ENCODE assay signal across 20 cellular contexts in genomic region chr9:110202232-110202631, GRCh38. TPM values are rescaled to one million over a fixed set of nuclear protein-coding genes. Genes with fewer than 3 reads are reported as not detected.
DNase-seq lines count a peak whose midpoint lies in the region; ATAC-seq and TF ChIP-seq lines count a peak whose summit lies in the region.
"Had no signal": no experiment of that assay in that cellular context is flagged by ENCODE, and none has a peak within 500 bp of the region (broad histone marks: within the 10 kb centered on the region; RNA-seq: fewer than 3 reads in every experiment).

No MANE protein-coding gene starts in this region.

- 94% methylated on average over 4 of the region's 6 CpGs for WGBS in right lobe of liver (ENCODE audit: insufficient coverage, low coverage, low lambda C conversion rate, missing lambda C conversion rate)

- H3K4me3 ChIP-seq in colonic mucosa (no peak overlapping the region), muscle layer of duodenum (ENCODE audit: low read depth in 1 of 2, low read length in 2 of 2) (no peak overlapping the region), right lobe of liver (no peak overlapping the region)
- H3K4me3 ChIP-seq: BLaER1, GM23248 had no signal

- no peaks in the 10 kb centered on the region for H3K36me3 ChIP-seq in colonic mucosa
- H3K36me3 ChIP-seq in muscle layer of duodenum (ENCODE audit: control insufficient read depth in 1 of 2, insufficient read depth in 2 of 2, low read length in 2 of 2): no peaks in the 10 kb centered on the region
- no peaks in the 10 kb centered on the region for H3K36me3 ChIP-seq in right lobe of liver
- H3K36me3 ChIP-seq: BLaER1 had no signal

- H3K27ac ChIP-seq in VCaP: peak overlapping the region; percentile 1; the same call in 1 of the 2 replicates
- H3K27ac ChIP-seq in colonic mucosa: peak overlapping the region; percentile 86
- H3K27ac ChIP-seq in muscle layer of duodenum (ENCODE audit: low read length): peak overlapping the region; percentile 33
- no peak overlapping the region for H3K27ac ChIP-seq in right lobe of liver
- H3K27ac ChIP-seq: BLaER1, C4-2B, GM23248 had no signal

- in situ Hi-C loops in ACHN (cut with HindIII; ENCODE audit: low pct_ligation_motif_present, low pct_unique_long_range_greater_than_20kb, low sequenced_read_pairs): no loop called here

- H3K4me1 ChIP-seq in colonic mucosa: peaks cover 7% of the 10 kb centered on the region
- H3K4me1 ChIP-seq in muscle layer of duodenum (ENCODE audit: control insufficient read depth in 1 of 2, insufficient read depth in 2 of 2, low read length in 2 of 2): peaks cover 0 to 10% of the 10 kb centered on the region in 2 donors
- peaks cover 0 to 44% (median 6%) of the 10 kb centered on the region in 4 donors for H3K4me1 ChIP-seq in right lobe of liver

- H3K9me3 ChIP-seq in colonic mucosa (no peaks in the 10 kb centered on the region), muscle layer of duodenum (ENCODE audit: control insufficient read depth in 1 of 2, low read length in 2 of 2) (no peaks in the 10 kb centered on the region), right lobe of liver (no peaks in the 10 kb centered on the region)
- H3K9me3 ChIP-seq: BLaER1 had no signal

- DNase-seq in colonic mucosa (peak; percentile 45), right lobe of liver (no peak), ACHN (no peak), NCI-H128 (lab: John Stamatoyannopoulos, UW; ENCODE audit: unreplicated experiment) (no peak)
- DNase-seq: Caco-2; CD4-positive, CD25-positive, alpha-beta regulatory T cell; CD8-positive, alpha-beta T cell; DMS153; DND-41; GM23248; H7; HCEC 1CT had no signal

- no peak for ATAC-seq in right lobe of liver
- ATAC-seq: CD8-positive, alpha-beta T cell had no signal

- TF ChIP-seq POLR2A in right lobe of liver (IDR thresholded peaks at IDR 0.05): no peak

- H3K27me3 ChIP-seq in colonic mucosa (no peaks in the 10 kb centered on the region), muscle layer of duodenum (ENCODE audit: low read depth, low read length) (no peaks in the 10 kb centered on the region), right lobe of liver (no peaks in the 10 kb centered on the region)
- H3K27me3 ChIP-seq: BLaER1 had no signal

- H3K9ac ChIP-seq in colonic mucosa (ENCODE audit: low read depth in 2 of 2, low read length in 2 of 2): peak overlapping the region in 1 of 2 donors; percentile 80
- H3K9ac ChIP-seq: BLaER1, GM23248 had no signal

- TF ChIP-seq CTCF in VCaP (conservative IDR thresholded peaks at IDR 0.05) (no peak), colonic mucosa (IDR thresholded peaks at IDR 0.05) (no peak), right lobe of liver (IDR thresholded peaks at IDR 0.05) (no peak)

- intact Hi-C loops in colonic mucosa (cut with DNase I) (no loop called here), right lobe of liver (cut with DNase I) (no loop called here)

RNA-seq across cellular contexts. Expression of gene C9orf152, which starts 5.7 kb away (rescaled TPM):
- total RNA-seq in colonic mucosa: 10 to 100 TPM; 72.6 to 80.1 TPM
- total RNA-seq in right lobe of liver: 1 to 10 TPM in 2 of 6 experiments, under 1 TPM in 2, not detected in 2; 0.06 to 3.5 (median 0.74) TPM
- total RNA-seq: A172; A673; B cell; CD4-positive, CD25-positive, alpha-beta regulatory T cell; CD8-positive, alpha-beta T cell; GM23248; H1; H7 had no signal

RNA-seq across cellular contexts. Expression of gene TXN, which starts 54.1 kb away (rescaled TPM):
- 100 to 1,000 TPM; 498 to 600 TPM for total RNA-seq in colonic mucosa
- total RNA-seq in right lobe of liver: 100 to 1,000 TPM; 125 to 287 (median 216) TPM

Comparison
In these comparisons a context has a peak if more than half of its experiments do, and no peak if none do; other contexts are left out.
1. H3K27ac ChIP-seq: peak in VCaP (single experiment), colonic mucosa (single experiment) and muscle layer of duodenum (single experiment); none in right lobe of liver (0 of 3).
2. RNA of gene C9orf152, which starts 5.7 kb away (total RNA-seq): 72.6 to 80.1 TPM in colonic mucosa; 0.06 to 3.5 TPM in right lobe of liver; every median in the first group is over 10 times any median in the second.